Comparison of ENCODE assay signal across 8 cellular contexts in genomic region chr7:3089493-3089892, GRCh38. TPM values are rescaled to one million over a fixed set of nuclear protein-coding genes. Genes with fewer than 3 reads are reported as not detected.
A peak's percentile ranks its signal among the peaks of the same experiment; 100 is the strongest.
DNase-seq lines count a peak whose midpoint lies in the region; TF ChIP-seq lines count a peak whose summit lies in the region.

No MANE protein-coding gene starts in this region.

- no peaks in the 10 kb centered on the region for H3K79me2 ChIP-seq in OCI-LY1 (ENCODE audit: insufficient read depth, low read length)

- no peaks in the 10 kb centered on the region; the same call in 1 of the 2 replicates for H3K27me3 ChIP-seq in OCI-LY1 (ENCODE audit: insufficient read depth, low read length)

- H3K4me2 ChIP-seq in OCI-LY1 (ENCODE audit: low read length): no peak overlapping the region

- H3K9ac ChIP-seq in OCI-LY1 (ENCODE audit: low read length): no peak overlapping the region

- no peak overlapping the region for H3K27ac ChIP-seq in OCI-LY1 (ENCODE audit: low read depth, low read length, poor library complexity, severe bottlenecking)

- no peaks in the 10 kb centered on the region for H3K9me3 ChIP-seq in OCI-LY1 (ENCODE audit: low read length)

- TF ChIP-seq CTCF in OCI-LY1 (IDR thresholded peaks at IDR 0.05; ENCODE audit: low read length) (peak; percentile 43), epithelial cell of proximal tubule (conservative IDR thresholded peaks at IDR 0.05; ENCODE audit: low read depth, low read length) (peak; percentile 65), retinal pigment epithelial cell (conservative IDR thresholded peaks at IDR 0.05; ENCODE audit: low read depth, low read length) (peak; percentile 51)

- H3K4me1 ChIP-seq in OCI-LY1 (ENCODE audit: insufficient read depth, low read length, severe bottlenecking): peaks cover 6% of the 10 kb centered on the region

- no peaks in the 10 kb centered on the region for H3F3A ChIP-seq in OCI-LY1 (ENCODE audit: insufficient read depth, low read length)

- no peak overlapping the region for H2AFZ ChIP-seq in OCI-LY1 (ENCODE audit: low read length)

- H3K4me3 ChIP-seq in OCI-LY1 (ENCODE audit: low read depth, low read length, poor library complexity, severe bottlenecking) (no peak overlapping the region), epithelial cell of proximal tubule (ENCODE audit: low read depth, low read length) (no peak overlapping the region), retinal pigment epithelial cell (ENCODE audit: low read length) (no peak overlapping the region)

- H3K9me2 ChIP-seq in OCI-LY1 (ENCODE audit: low read depth, low read length): no peaks in the 10 kb centered on the region

- intact Hi-C loops in head of caudate nucleus (cut with DNase I): no loop called here

- H3K36me3 ChIP-seq in OCI-LY1 (ENCODE audit: insufficient read depth, low read length): no peaks in the 10 kb centered on the region

- DNase-seq in NOMO-1 treated with DMSO at 0.1 percent for 48 hours (lab: John Stamatoyannopoulos, UW; ENCODE audit: unreplicated experiment): peak; percentile 18
- DNase-seq in NOMO-1 treated with dmso at 0.1 percent for 144 hours (lab: John Stamatoyannopoulos, UW; ENCODE audit: unreplicated experiment): no peak
- DNase-seq in epithelial cell of proximal tubule (ENCODE audit: low read depth): no peak
- DNase-seq in retinal pigment epithelial cell (ENCODE audit: low read depth): no peak
- no peak for DNase-seq in GM19238 (ENCODE audit: insufficient read length, low spot score)
- DNase-seq in head of caudate nucleus: no peak
- no peak for DNase-seq in NCI-H2029 treated with DMSO at 0.1 percent for 48 hours (lab: John Stamatoyannopoulos, UW)

- H4K20me1 ChIP-seq in OCI-LY1 (ENCODE audit: insufficient read depth, low read length): no peaks in the 10 kb centered on the region

RNA-seq across cellular contexts. Expression of gene CARD11, which starts 45.8 kb away (rescaled TPM):
- total RNA-seq in epithelial cell of proximal tubule: 18.7 and 22.9 TPM in 2 replicates
